ENCODE assay signal across 8 cellular contexts in the genomic region with DNA sequence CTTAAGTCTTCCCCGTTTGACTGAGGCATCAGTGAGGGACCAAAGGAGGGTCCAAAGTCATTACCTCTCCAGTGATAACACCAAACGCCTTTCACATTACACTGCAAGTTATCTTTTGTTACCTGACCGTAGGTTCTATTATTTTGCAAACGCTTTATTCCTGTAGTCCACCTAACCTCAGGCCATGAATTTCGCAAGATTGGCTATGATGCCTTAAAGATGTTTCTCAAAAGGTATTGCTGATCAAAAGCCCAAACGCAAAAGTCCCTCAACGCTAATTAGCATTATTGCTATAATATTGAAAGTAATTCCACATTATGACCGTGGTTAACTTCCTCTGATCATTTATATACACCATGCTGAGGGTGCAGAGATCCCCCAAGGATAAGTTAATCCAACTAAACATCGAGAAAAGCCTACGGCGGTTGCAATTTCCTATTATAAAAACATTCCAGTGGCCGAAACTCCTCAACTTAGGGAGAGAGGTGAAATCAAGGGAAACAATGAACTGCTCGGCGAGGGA. TPM values are rescaled to one million over a fixed set of nuclear protein-coding genes. Genes with fewer than 3 reads are reported as not detected.
DNase-seq lines count a peak whose midpoint lies in the region; ATAC-seq and TF ChIP-seq lines count a peak whose summit lies in the region.

No MANE protein-coding gene starts in this region.

- intact Hi-C loops in activated CD4-positive, alpha-beta T cell treated with anti-CD3 and anti-CD28 coated beads, Interleukin-2, amount 10 ng/mL, durations not matched to agents 24 days and 14 days (cut with micrococcal nuclease) = loop anchor here (1.0 kb wide), 2 partner anchors 56 to 250 kb away; a partner anchor contains a TSS
- intact Hi-C loops in PC-3 (cut with micrococcal nuclease) = loop anchor here (10.0 kb wide), 1 partner anchor 254 kb away; a partner anchor contains a TSS
- intact Hi-C loops in psoas muscle (cut with DNase I) = no loop called here

- no peaks in the 10 kb centered on the region for H3K9me3 Mint-ChIP-seq in activated CD4-positive, alpha-beta T cell treated with anti-CD3 and anti-CD28 coated beads, Interleukin-2, amount 10 ng/mL, durations not matched to agents 24 days and 14 days

- TF ChIP-seq CTCF in PC-3 (conservative IDR thresholded peaks at IDR 0.05; ENCODE audit: low read depth, low read length) (no peak), psoas muscle (IDR thresholded peaks at IDR 0.05) (no peak)

- TSS peak; percentile 35 for BruUV-seq in PC-3 (replicated peaks; lab: Mats Ljungman, UMichigan)

- CTCF ChIA-PET in PC-3 (lab: Charles Lee) = no interaction called here

- DNase-seq in activated CD4-positive, alpha-beta T cell treated with anti-CD3 and anti-CD28 coated beads, Interleukin-2, amount 10 ng/mL, durations not matched to agents 24 days and 14 days = peak; percentile 61
- DNase-seq in activated CD4-positive, alpha-beta T cell treated with anti-CD3 and anti-CD28 coated beads, Interleukin-2, amount 50 U/mL, for 4 hours = no peak
- DNase-seq in PC-3 = peak; percentile 44
- DNase-seq in psoas muscle = no peak
- no peak for DNase-seq in NCI-H2029 (lab: John Stamatoyannopoulos, UW)
- no peak for DNase-seq in NCI-H146 (lab: John Stamatoyannopoulos, UW)
- no peak for DNase-seq in cortex of kidney (lab: John Stamatoyannopoulos, UW)

- peaks cover 38% of the 10 kb centered on the region for H3K79me2 ChIP-seq in PC-3 (ENCODE audit: low read length)

- H3K9me2 ChIP-seq in PC-3 (replicated peaks; ENCODE audit: low read length) = no peaks in the 10 kb centered on the region

- peaks cover 21% of the 10 kb centered on the region for H3K4me1 Mint-ChIP-seq in activated CD4-positive, alpha-beta T cell treated with anti-CD3 and anti-CD28 coated beads, Interleukin-2, amount 10 ng/mL, durations not matched to agents 24 days and 14 days

- no peaks in the 10 kb centered on the region for H3K27me3 Mint-ChIP-seq in activated CD4-positive, alpha-beta T cell treated with anti-CD3 and anti-CD28 coated beads, Interleukin-2, amount 10 ng/mL, durations not matched to agents 24 days and 14 days

- no peaks in the 10 kb centered on the region for H3F3A ChIP-seq in PC-3 (ENCODE audit: low read length, unreplicated experiment)

- H3K36me3 ChIP-seq in PC-3 (ENCODE audit: low read depth, low read length) = peaks cover 23% of the 10 kb centered on the region
- H3K36me3 ChIP-seq in esophagus (ENCODE audit: control insufficient read depth in 2 of 2, insufficient read depth in 2 of 2, low read length in 1 of 2) = no peaks in the 10 kb centered on the region
- H3K36me3 ChIP-seq in psoas muscle (ENCODE audit: insufficient read depth in 1 of 2, low read depth in 1 of 2) = peaks cover 0 to 16% of the 10 kb centered on the region in 2 donors

- H3K27ac ChIP-seq in PC-3 (ENCODE audit: low read length) (peak overlapping the region; percentile 80), esophagus (ENCODE audit: low read depth in 2 of 2, low read length in 1 of 2) (no peak overlapping the region), psoas muscle (no peak overlapping the region)

- WGBS in esophagus, 2 donors = 1% methylated on average over 14 of the region's 14 CpGs
- WGBS in psoas muscle, 3 donors = 1 to 2% (median 2%) methylated on average over 14 of the region's 14 CpGs

- peak overlapping the region; percentile 87 for H2AFZ ChIP-seq in PC-3 (ENCODE audit: low read length)

- H3K27ac Mint-ChIP-seq in activated CD4-positive, alpha-beta T cell treated with anti-CD3 and anti-CD28 coated beads, Interleukin-2, amount 10 ng/mL, durations not matched to agents 24 days and 14 days = peak overlapping the region; percentile 99

- POLR2A ChIA-PET in PC-3 (lab: Charles Lee; ENCODE audit: unreplicated experiment) = interaction anchor here (0.7 kb wide), 1 partner anchor 25 kb away, joined by 3 read pairs; no protein-coding TSS in a partner anchor

- H3K36me3 Mint-ChIP-seq in activated CD4-positive, alpha-beta T cell treated with anti-CD3 and anti-CD28 coated beads, Interleukin-2, amount 10 ng/mL, durations not matched to agents 24 days and 14 days (ENCODE audit: low read depth) = peaks cover 30% of the 10 kb centered on the region

- H3K4me3 Mint-ChIP-seq in activated CD4-positive, alpha-beta T cell treated with anti-CD3 and anti-CD28 coated beads, Interleukin-2, amount 10 ng/mL, durations not matched to agents 24 days and 14 days = peak overlapping the region; percentile 97

- peak overlapping the region; percentile 86 for H3K4me3 ChIP-seq in PC-3 (ENCODE audit: low read length)
- peak overlapping the region; percentile 71 to 77 for H3K4me3 ChIP-seq in esophagus (ENCODE audit: low read depth in 1 of 2, low read length in 2 of 2)
- peak overlapping the region; percentile 81 for H3K4me3 ChIP-seq in psoas muscle

- H3K4me1 ChIP-seq in PC-3 (ENCODE audit: insufficient read depth, low read length) (peaks cover 16% of the 10 kb centered on the region), esophagus (ENCODE audit: control insufficient read depth in 2 of 2, insufficient read depth in 2 of 2, low read length in 1 of 2) (no peaks in the 10 kb centered on the region), psoas muscle (peaks cover 8% of the 10 kb centered on the region)

- peak overlapping the region; percentile 92 for H3K9ac ChIP-seq in PC-3 (ENCODE audit: low read length)

- no peaks in the 10 kb centered on the region for H3K27me3 ChIP-seq in PC-3 (ENCODE audit: low read length)
- H3K27me3 ChIP-seq in esophagus (ENCODE audit: control insufficient read depth in 1 of 2, insufficient read depth in 2 of 2, low read length in 2 of 2) = no peaks in the 10 kb centered on the region
- H3K27me3 ChIP-seq in psoas muscle (ENCODE audit: insufficient read depth in 3 of 3, low read length in 2 of 3) = no peaks in the 10 kb centered on the region

- no peaks in the 10 kb centered on the region for H3K9me3 ChIP-seq in PC-3 (ENCODE audit: low read length)
- H3K9me3 ChIP-seq in esophagus (ENCODE audit: control insufficient read depth in 2 of 2, insufficient read depth in 1 of 2, low read depth in 1 of 2, low read length in 1 of 2) = no peaks in the 10 kb centered on the region
- H3K9me3 ChIP-seq in psoas muscle = no peaks in the 10 kb centered on the region

- ATAC-seq in PC-3 (peak; percentile 12), psoas muscle (no peak)

- peak overlapping the region; percentile 96 for H3K4me2 ChIP-seq in PC-3 (ENCODE audit: low read length)

- no peaks in the 10 kb centered on the region for H4K20me1 ChIP-seq in PC-3 (ENCODE audit: low read length)

RNA-seq across cellular contexts. Expression of a gene that starts 0.6 kb away (rescaled TPM):
- 58.0 and 59.1 TPM in 2 replicates for total RNA-seq in activated CD4-positive, alpha-beta T cell treated with anti-CD3 and anti-CD28 coated beads, Interleukin-2, amount 10 ng/mL, durations not matched to agents 24 days and 14 days
- total RNA-seq in PC-3 (2014; rRNA removed) = 29.5 and 38.7 TPM in 2 replicates
- 1 to 10 TPM; 1.8 TPM for polyA plus RNA-seq in esophagus
- total RNA-seq in psoas muscle = 1 to 10 TPM; 1.6 to 3.8 (median 1.9) TPM
- polyA plus RNA-seq in psoas muscle = 1 to 10 TPM in 2 of 3 donors, under 1 TPM in 1; 0.56 to 1.8 (median 1.5) TPM

RNA-seq across cellular contexts. Expression of a gene that starts 56.2 kb away (rescaled TPM):
- 15.3 and 15.9 TPM in 2 replicates for total RNA-seq in activated CD4-positive, alpha-beta T cell treated with anti-CD3 and anti-CD28 coated beads, Interleukin-2, amount 10 ng/mL, durations not matched to agents 24 days and 14 days
- total RNA-seq in PC-3 (2014; rRNA removed) = 21.9 and 22.0 TPM in 2 replicates
- 10 to 100 TPM in 1 of 2 donors, 1 to 10 TPM in 1; 6.2 to 11.6 TPM for polyA plus RNA-seq in esophagus
- total RNA-seq in psoas muscle = 10 to 100 TPM in 3 of 4 donors, 1 to 10 TPM in 1; 9.6 to 14.0 (median 13.2) TPM
- polyA plus RNA-seq in psoas muscle = 10 to 100 TPM in 1 of 3 donors, 1 to 10 TPM in 2; 3.1 to 11.2 (median 4.5) TPM

Comparison
In these comparisons a context has a peak if more than half of its experiments do, and no peak if none do; other contexts are left out.
1. DNase-seq: peak in activated CD4-positive, alpha-beta T cell treated with anti-CD3 and anti-CD28 coated beads, Interleukin-2, amount 10 ng/mL, durations not matched to agents 24 days and 14 days (single experiment) and PC-3 (single experiment); none in activated CD4-positive, alpha-beta T cell treated with anti-CD3 and anti-CD28 coated beads, Interleukin-2, amount 50 U/mL, for 4 hours (0 of 2), psoas muscle (0 of 2), NCI-H2029 (single experiment), NCI-H146 (single experiment) and cortex of kidney (single experiment).
2. intact Hi-C loops: an anchor here in activated CD4-positive, alpha-beta T cell treated with anti-CD3 and anti-CD28 coated beads, Interleukin-2, amount 10 ng/mL, durations not matched to agents 24 days and 14 days (1.0 kb wide) and PC-3 (10.0 kb wide); none called in psoas muscle.
3. Peak in every context shown above with its lines, with median percentiles within 50 percentile points of each other: H3K4me3 ChIP-seq.